ENCODE assay signal across 23 cellular contexts in the genomic region with DNA sequence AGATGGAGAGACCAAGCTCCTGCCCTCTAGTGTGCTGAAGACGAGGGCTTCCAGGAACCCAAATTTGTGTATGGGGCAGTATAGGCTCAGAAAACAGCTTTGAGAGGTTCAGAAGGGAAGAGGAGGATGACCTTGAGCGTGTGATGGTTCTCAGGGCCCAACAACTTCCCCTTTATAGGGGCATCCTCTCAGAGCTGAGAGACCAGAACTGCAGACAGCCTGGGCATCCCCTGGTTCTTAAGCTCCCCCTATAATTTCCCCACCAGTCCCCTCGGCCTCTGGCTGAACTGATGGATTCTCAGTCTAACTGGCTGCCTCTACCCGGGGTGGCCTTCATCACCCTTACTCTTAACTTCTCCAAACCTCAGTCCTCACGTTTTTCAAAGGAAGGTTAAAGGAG.
DNase-seq lines count a peak whose midpoint lies in the region; ATAC-seq, FAIRE-seq and TF ChIP-seq lines count a peak whose summit lies in the region.
"Had no signal": no experiment of that assay in that cellular context is flagged by ENCODE, and none has a peak within 500 bp of the region (broad histone marks: within the 10 kb centered on the region; RNA-seq: fewer than 3 reads in every experiment).

No MANE protein-coding gene starts in this region.

- DNase-seq in Right ventricle myocardium inferior (ENCODE audit: missing footprints) (peak; percentile 11), left ventricle myocardium superior (no peak), bronchial epithelial cell (ENCODE audit: low read depth) (no peak), left colon (no peak), erythroblast (lab: John Stamatoyannopoulos, UW) (no peak)
- no peak for DNase-seq in activated effector memory CD4-positive, alpha-beta T cell treated with anti-CD3 and anti-CD28 coated beads, Interleukin-2, amount 50 U/mL, for 16 hours
- DNase-seq: Caco-2; CD8-positive, alpha-beta T cell; DMS79; EL; GDM1; IMR-90; KG1; MM.1S; NCI-H2029; NCI-H446 treated with DMSO at 0.1 percent for 48 hours; NCI-H526 treated with DMSO at 0.1 percent for 48 hours; Peyer's patch; SIG-M5; SW 1271 had no signal

- no peak overlapping the region for H3K4me3 ChIP-seq in bronchial epithelial cell (ENCODE audit: low read depth, low read length)
- H3K4me3 ChIP-seq: Peyer's patch, SK-N-MC had no signal

- peak; percentile 90 for FAIRE-seq in bronchial epithelial cell (lab: Jason Lieb, UNC)
- FAIRE-seq: GM12892 had no signal

- H3K27me3 ChIP-seq in bronchial epithelial cell (ENCODE audit: control insufficient read depth, insufficient read depth, low read length): no peaks in the 10 kb centered on the region
- H3K27me3 ChIP-seq: Peyer's patch had no signal

- no peaks in the 10 kb centered on the region for H3K36me3 ChIP-seq in bronchial epithelial cell (ENCODE audit: control insufficient read depth, insufficient read depth, low read length)
- H3K36me3 ChIP-seq: Peyer's patch had no signal

- no peak for TF ChIP-seq CTCF in bronchial epithelial cell (IDR thresholded peaks at IDR 0.05; ENCODE audit: insufficient read depth, low read length, severe bottlenecking)

- no peak for TF ChIP-seq POLR2A in erythroblast (IDR thresholded peaks at IDR 0.05; ENCODE audit: low read length)

- intact Hi-C loops in Right ventricle myocardium inferior (cut with DNase I): no loop called here
- intact Hi-C loops in left ventricle myocardium superior (cut with micrococcal nuclease): no loop called here
- intact Hi-C loops in left colon (cut with DNase I, micrococcal nuclease): no loop called here

- ATAC-seq in Right ventricle myocardium inferior: no peak
- no peak for ATAC-seq in left ventricle myocardium superior
- peak; percentile 41 for ATAC-seq in HG02885 (IDR thresholded peaks at IDR 0.05; ENCODE audit: poor library complexity, unreplicated experiment)
- no peak for ATAC-seq in left colon
- ATAC-seq: CD8-positive, alpha-beta T cell had no signal
